ENCODE assay signal across 25 cellular contexts in the genomic region with DNA sequence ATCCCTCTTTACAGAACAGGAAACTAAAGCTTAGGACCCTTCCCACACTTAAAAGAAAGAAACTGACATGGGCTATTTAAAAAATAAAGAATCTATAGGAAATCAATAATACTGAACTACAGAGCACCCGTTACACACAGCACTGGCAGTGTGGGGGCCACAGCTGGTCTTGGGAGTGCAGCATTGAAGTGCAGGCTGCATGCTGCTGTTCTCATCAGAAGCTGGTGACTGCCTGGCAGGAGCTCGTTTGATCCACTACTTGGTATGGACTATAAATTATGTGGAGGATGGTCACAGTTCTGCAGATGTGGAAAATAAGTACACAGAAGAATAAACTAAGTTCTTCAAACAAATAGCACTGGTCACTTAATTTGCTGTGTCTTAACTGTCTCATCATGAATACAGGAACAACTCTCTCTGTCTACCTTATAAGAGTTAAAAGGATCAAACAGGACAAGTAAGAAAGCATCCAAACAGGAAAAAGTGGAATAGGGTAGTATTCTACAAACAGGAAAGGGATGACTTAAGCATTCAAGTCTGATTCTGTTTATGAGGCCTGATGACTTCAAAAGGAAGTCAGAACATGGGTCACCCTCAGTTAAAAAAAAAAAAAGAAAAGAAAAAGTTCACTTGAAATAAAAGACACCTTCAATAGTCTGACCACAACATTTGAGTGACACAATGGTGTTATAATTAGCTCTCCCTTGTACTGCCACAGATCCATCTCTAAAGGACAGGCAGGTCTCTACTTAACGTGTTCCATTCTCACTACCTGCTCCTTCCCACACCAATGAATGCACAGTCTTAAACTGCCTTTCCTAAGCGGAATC. TPM values are rescaled to one million over a fixed set of nuclear protein-coding genes. Genes with fewer than 3 reads are reported as not detected.
DNase-seq lines count a peak whose midpoint lies in the region; ATAC-seq, FAIRE-seq and TF ChIP-seq lines count a peak whose summit lies in the region.
"Had no signal": no experiment of that assay in that cellular context is flagged by ENCODE, and none has a peak within 500 bp of the region (broad histone marks: within the 10 kb centered on the region; RNA-seq: fewer than 3 reads in every experiment).

No MANE protein-coding gene starts in this region.

- ATAC-seq in right lobe of liver, result peak; percentile 22 to 64 (median 50)
- no peak for ATAC-seq in HepG2
- no peak for ATAC-seq in HG03354 (IDR thresholded peaks at IDR 0.05; ENCODE audit: poor library complexity, severe bottlenecking, unreplicated experiment)
- ATAC-seq in GM18517 (IDR thresholded peaks at IDR 0.05; ENCODE audit: unreplicated experiment), result no peak
- ATAC-seq: effector memory CD8-positive, alpha-beta T cell; naive thymus-derived CD8-positive, alpha-beta T cell had no signal

- no peak overlapping the region for H3K9ac ChIP-seq in HepG2 (ENCODE audit: insufficient read depth, low read depth, low read length)
- H3K9ac ChIP-seq: KMS-11 had no signal

- TF ChIP-seq RAD21 in HepG2 (CRISPR knock-in tag; IDR thresholded peaks at IDR 0.05), result no peak

- H3K79me2 ChIP-seq in HepG2 (ENCODE audit: insufficient read depth, low read length), result peaks cover 77% of the 10 kb centered on the region

- 63% methylated on average over 3 of the region's 4 CpGs for WGBS in right lobe of liver (ENCODE audit: insufficient coverage, low coverage, low lambda C conversion rate, missing lambda C conversion rate)
- WGBS in HepG2 (ENCODE audit: low lambda C conversion rate), result 89% methylated on average over 4 of the region's 4 CpGs

- no peak overlapping the region for H2AFZ ChIP-seq in HepG2 (ENCODE audit: low read length)

- DNase-seq in right lobe of liver (no peak), HepG2 (ENCODE audit: low spot score) (no peak), endothelial cell (ENCODE audit: low spot score) (no peak), nephron progenitor cell (no peak), WERI-Rb-1 (no peak), OCI-M1 (lab: John Stamatoyannopoulos, UW) (no peak)
- DNase-seq: activated CD4-positive, alpha-beta T cell treated with anti-CD3 and anti-CD28 coated beads, Interleukin-2, amount 50 U/mL, for 1 hour; activated CD8-positive, alpha-beta memory T cell treated with anti-CD3 and anti-CD28 coated beads, Interleukin-2, amount 50 U/mL, for 48 hours; activated gamma-delta T cell; cerebellar nuclear complex; effector memory CD8-positive, alpha-beta T cell; HFFc6; naive thymus-derived CD8-positive, alpha-beta T cell; NCI-H1092; NCI-H2081 treated with DMSO at 0.1 percent for 48 hours; SIG-M5; stimulated activated CD4-positive, alpha-beta T cell treated with anti-CD3 and anti-CD28 coated beads, Interleukin-4, amount 100 ng/mL, for 1 hour had no signal

- TF ChIP-seq CTCF in right lobe of liver (IDR thresholded peaks at IDR 0.05) (no peak), HepG2 (CRISPR knock-in tag; IDR thresholded peaks at IDR 0.05) (no peak), endothelial cell (IDR thresholded peaks at IDR 0.05; ENCODE audit: unreplicated experiment) (no peak), nephron progenitor cell (IDR thresholded peaks at IDR 0.05) (no peak), WERI-Rb-1 (IDR thresholded peaks at IDR 0.05; ENCODE audit: low read depth, low read length) (no peak)

- POLR2A ChIA-PET in HepG2 (lab: Yijun Ruan, JAX), result interaction anchor here (1.0 kb wide), 1 partner anchor 9 kb away, joined by 3 read pairs; no protein-coding TSS in a partner anchor

- FAIRE-seq in HepG2 (lab: Jason Lieb, UNC), result no peak
- FAIRE-seq: islet of Langerhans had no signal

- TF ChIP-seq POLR2A in right lobe of liver (IDR thresholded peaks at IDR 0.05) (no peak), HepG2 (IDR thresholded peaks at IDR 0.05; ENCODE audit: insufficient read depth in 1 of 2, low read depth in 2 of 2, low read length in 2 of 2) (no peak)

- peaks cover 5% of the 10 kb centered on the region for H3K36me3 Mint-ChIP-seq in endothelial cell (ENCODE audit: low read depth, unreplicated experiment)
- no peaks in the 10 kb centered on the region for H3K36me3 Mint-ChIP-seq in nephron progenitor cell (ENCODE audit: low read depth)
- H3K36me3 Mint-ChIP-seq: CD14-positive monocyte; memory B cell; naive thymus-derived CD8-positive, alpha-beta T cell had no signal

- H3K27ac ChIP-seq in right lobe of liver (no peak overlapping the region), HepG2 (ENCODE audit: extremely low read length, insufficient read depth, low read length) (no peak overlapping the region), WERI-Rb-1 (no peak overlapping the region)
- H3K27ac ChIP-seq: KMS-11, vagina had no signal

- H4K20me1 ChIP-seq in HepG2 (ENCODE audit: insufficient read depth, low read length), result peaks cover 14% of the 10 kb centered on the region

- peaks cover 74% of the 10 kb centered on the region for H3K4me1 Mint-ChIP-seq in endothelial cell (ENCODE audit: unreplicated experiment)
- peaks cover 38% of the 10 kb centered on the region for H3K4me1 Mint-ChIP-seq in nephron progenitor cell
- H3K4me1 Mint-ChIP-seq: memory B cell; naive thymus-derived CD8-positive, alpha-beta T cell had no signal

- no peak overlapping the region for H3K4me2 ChIP-seq in HepG2 (ENCODE audit: low read depth, low read length)
- H3K4me2 ChIP-seq: KMS-11, smooth muscle cell had no signal

- H3K4me3 Mint-ChIP-seq in endothelial cell (ENCODE audit: unreplicated experiment), result peak overlapping the region; percentile 5
- no peak overlapping the region for H3K4me3 Mint-ChIP-seq in nephron progenitor cell
- H3K4me3 Mint-ChIP-seq: CD14-positive monocyte; effector memory CD8-positive, alpha-beta T cell; HFFc6; memory B cell; naive thymus-derived CD8-positive, alpha-beta T cell had no signal

- no peaks in the 10 kb centered on the region for H3K27me3 ChIP-seq in right lobe of liver
- no peaks in the 10 kb centered on the region for H3K27me3 ChIP-seq in HepG2 (ENCODE audit: control insufficient read depth in 1 of 2, insufficient read depth in 2 of 2, low read length in 2 of 2)
- no peaks in the 10 kb centered on the region for H3K27me3 ChIP-seq in WERI-Rb-1 (ENCODE audit: insufficient read depth, low read depth, severe bottlenecking)
- H3K27me3 ChIP-seq: vagina had no signal

- intact Hi-C loops in right lobe of liver (cut with DNase I), result no loop called here
- intact Hi-C loops in HepG2 (cut with micrococcal nuclease; ENCODE audit: unreplicated experiment), result no loop called here

- H3K4me1 ChIP-seq in right lobe of liver (no peaks in the 10 kb centered on the region), HepG2 (ENCODE audit: insufficient read depth, low read length) (peaks cover 39% of the 10 kb centered on the region)

- H3K9me3 Mint-ChIP-seq in endothelial cell (ENCODE audit: unreplicated experiment) (no peaks in the 10 kb centered on the region), nephron progenitor cell (no peaks in the 10 kb centered on the region)
- H3K9me3 Mint-ChIP-seq: CD14-positive monocyte; effector memory CD8-positive, alpha-beta T cell; HFFc6; memory B cell; naive thymus-derived CD8-positive, alpha-beta T cell had no signal

- H3K27ac Mint-ChIP-seq in endothelial cell (ENCODE audit: unreplicated experiment), result peak overlapping the region; percentile 67
- peak overlapping the region; percentile 58 for H3K27ac Mint-ChIP-seq in nephron progenitor cell
- H3K27ac Mint-ChIP-seq: effector memory CD8-positive, alpha-beta T cell; HFFc6; memory B cell; naive thymus-derived CD8-positive, alpha-beta T cell had no signal

- in situ Hi-C loops in HepG2 (cut with HindIII; ENCODE audit: extremely low pct_ligation_motif_present, low pct_unique_long_range_greater_than_20kb), result no loop called here

- CTCF ChIA-PET in HepG2 (lab: Yijun Ruan, JAX; ENCODE audit: low intra/inter-chr PET ratio, low total read pairs), result no interaction called here

- BruUV-seq in HepG2 (replicated peaks; lab: Mats Ljungman, UMichigan), result no TSS peak

- TF ChIP-seq EP300 in HepG2 (IDR thresholded peaks at IDR 0.05; ENCODE audit: low read depth in 2 of 2, low read length in 2 of 2) (no peak), HepG2 (CRISPR knock-in tag; IDR thresholded peaks at IDR 0.05; ENCODE audit: borderline replicate concordance) (no peak)

- H3K9me3 ChIP-seq in right lobe of liver, result no peaks in the 10 kb centered on the region
- no peaks in the 10 kb centered on the region for H3K9me3 ChIP-seq in HepG2 (ENCODE audit: low read length)
- no peaks in the 10 kb centered on the region for H3K9me3 ChIP-seq in WERI-Rb-1 (ENCODE audit: severe bottlenecking)
- H3K9me3 ChIP-seq: vagina had no signal

- no peaks in the 10 kb centered on the region for H3K36me3 ChIP-seq in right lobe of liver
- H3K36me3 ChIP-seq in HepG2 (replicated peaks in 1 of 2; ENCODE audit: control insufficient read depth in 1 of 2, insufficient read depth in 2 of 2, low read length in 2 of 2), result no peaks in the 10 kb centered on the region
- H3K36me3 ChIP-seq in WERI-Rb-1, result no peaks in the 10 kb centered on the region
- H3K36me3 ChIP-seq: vagina had no signal

- H3K4me3 ChIP-seq in right lobe of liver, result no peak overlapping the region
- H3K4me3 ChIP-seq in HepG2 (replicated peaks in 1 of 3; ENCODE audit: insufficient read depth in 1 of 3, low read depth in 2 of 3, low read length in 3 of 3), result no peak overlapping the region
- no peak overlapping the region for H3K4me3 ChIP-seq in WERI-Rb-1 (ENCODE audit: low read depth, low read length)
- H3K4me3 ChIP-seq: smooth muscle cell, vagina had no signal

- no peaks in the 10 kb centered on the region for H3K27me3 Mint-ChIP-seq in endothelial cell (ENCODE audit: unreplicated experiment)
- peaks cover 2% of the 10 kb centered on the region for H3K27me3 Mint-ChIP-seq in nephron progenitor cell (ENCODE audit: low read depth, poor library complexity)

RNA-seq across cellular contexts. Expression of gene DOCK4, which starts 21.0 kb away (rescaled TPM):
- 10 to 100 TPM in 5 of 6 experiments, 1 to 10 TPM in 1; 9.4 to 29.9 (median 22.8) TPM for total RNA-seq in right lobe of liver
- 13.5 and 19.1 TPM in 2 replicates for total RNA-seq in HepG2 (2016; rRNA removed; fragmentation: Illumina TruSeq; extraction: Trizol)
- total RNA-seq in HepG2 (2016; cell fraction: cytosol; rRNA removed; fragmentation: Illumina TruSeq; extraction: Trizol; ENCODE audit: low read depth), result 6.3 and 6.4 TPM in 2 replicates
- 14.2 and 17.5 TPM in 2 replicates for total RNA-seq in HepG2 (2016; cell fraction: insoluble cytoplasmic fraction; rRNA removed; fragmentation: Illumina TruSeq; extraction: Trizol)
- total RNA-seq in HepG2 (2016; cell fraction: membrane; rRNA removed; fragmentation: Illumina TruSeq; extraction: Trizol), result 4.5 and 6.0 TPM in 2 replicates
- total RNA-seq in HepG2 (2016; cell fraction: nucleus; rRNA removed; fragmentation: Illumina TruSeq; extraction: Trizol), result 45.8 and 53.4 TPM in 2 replicates
- 16.2 and 17.4 TPM in 2 replicates for polyA plus RNA-seq in HepG2 (2011; rRNA removed)
- polyA plus RNA-seq in HepG2 (2011; cell fraction: cytosol; rRNA removed), result 9.8 and 10.6 TPM in 2 replicates
- 23.1 and 29.8 TPM in 2 replicates for polyA plus RNA-seq in HepG2 (2011; cell fraction: nucleus; rRNA removed)
- 12.9 and 13.0 TPM in 2 replicates for polyA plus RNA-seq in HepG2 (2012)
- polyA plus RNA-seq in HepG2 (2016; cell fraction: cytosol; fragmentation: Illumina TruSeq; extraction: Trizol; ENCODE audit: low read depth), result 0.15 and 0.33 TPM in 2 replicates
- 6.8 TPM in 2 replicates for polyA plus RNA-seq in HepG2 (2016; cell fraction: insoluble cytoplasmic fraction; fragmentation: Illumina TruSeq; extraction: Trizol; ENCODE audit: low read depth)
- 0.62 and 0.66 TPM in 2 replicates for polyA plus RNA-seq in HepG2 (2016; cell fraction: membrane; fragmentation: Illumina TruSeq; extraction: Trizol; ENCODE audit: low read depth)
- polyA plus RNA-seq in HepG2 (2016; cell fraction: nucleus; fragmentation: Illumina TruSeq; extraction: Trizol; ENCODE audit: insufficient read depth, low read depth), result 18.9 and 19.8 TPM in 2 replicates
- 5.9 and 36.9 TPM in 2 replicates for polyA minus RNA-seq in HepG2 (2011; rRNA and poly(A)+ RNA removed; ENCODE audit: low replicate concordance)
- 21.7 and 38.6 TPM in 2 replicates for polyA minus RNA-seq in HepG2 (2011; cell fraction: cytosol; rRNA and poly(A)+ RNA removed)
- polyA minus RNA-seq in HepG2 (2011; cell fraction: nucleus; rRNA and poly(A)+ RNA removed), result 212 and 216 TPM in 2 replicates
- total RNA-seq in endothelial cell (ENCODE audit: unreplicated experiment), result 99.2 TPM

RNA-seq across cellular contexts. Expression of gene ZNF277, which starts 21.3 kb away (rescaled TPM):
- total RNA-seq in right lobe of liver, result 10 to 100 TPM; 11.2 to 20.9 (median 13.1) TPM
- total RNA-seq in HepG2 (2016; rRNA removed; fragmentation: Illumina TruSeq; extraction: Trizol), result 30.1 and 44.8 TPM in 2 replicates
- total RNA-seq in HepG2 (2016; cell fraction: cytosol; rRNA removed; fragmentation: Illumina TruSeq; extraction: Trizol; ENCODE audit: low read depth), result 12.0 and 13.8 TPM in 2 replicates
- 29.9 and 44.3 TPM in 2 replicates for total RNA-seq in HepG2 (2016; cell fraction: insoluble cytoplasmic fraction; rRNA removed; fragmentation: Illumina TruSeq; extraction: Trizol)
- total RNA-seq in HepG2 (2016; cell fraction: membrane; rRNA removed; fragmentation: Illumina TruSeq; extraction: Trizol), result 31.0 and 38.7 TPM in 2 replicates
- total RNA-seq in HepG2 (2016; cell fraction: nucleus; rRNA removed; fragmentation: Illumina TruSeq; extraction: Trizol), result 20.9 and 21.0 TPM in 2 replicates
- 20.0 and 29.1 TPM in 2 replicates for polyA plus RNA-seq in HepG2 (2011; rRNA removed)
- polyA plus RNA-seq in HepG2 (2011; cell fraction: cytosol; rRNA removed), result 13.8 and 19.6 TPM in 2 replicates
- polyA plus RNA-seq in HepG2 (2011; cell fraction: nucleus; rRNA removed), result 3.9 and 4.8 TPM in 2 replicates
- polyA plus RNA-seq in HepG2 (2012), result 37.4 and 40.5 TPM in 2 replicates
- 10.2 and 13.8 TPM in 2 replicates for polyA plus RNA-seq in HepG2 (2016; cell fraction: cytosol; fragmentation: Illumina TruSeq; extraction: Trizol; ENCODE audit: low read depth)
- 34.0 and 36.2 TPM in 2 replicates for polyA plus RNA-seq in HepG2 (2016; cell fraction: insoluble cytoplasmic fraction; fragmentation: Illumina TruSeq; extraction: Trizol; ENCODE audit: low read depth)
- polyA plus RNA-seq in HepG2 (2016; cell fraction: membrane; fragmentation: Illumina TruSeq; extraction: Trizol; ENCODE audit: low read depth), result 20.1 and 24.9 TPM in 2 replicates
- 11.7 and 17.4 TPM in 2 replicates for polyA plus RNA-seq in HepG2 (2016; cell fraction: nucleus; fragmentation: Illumina TruSeq; extraction: Trizol; ENCODE audit: insufficient read depth, low read depth)
- 7.4 and 8.8 TPM in 2 replicates for polyA minus RNA-seq in HepG2 (2011; rRNA and poly(A)+ RNA removed; ENCODE audit: low replicate concordance)
- 42.6 and 49.1 TPM in 2 replicates for polyA minus RNA-seq in HepG2 (2011; cell fraction: cytosol; rRNA and poly(A)+ RNA removed)
- polyA minus RNA-seq in HepG2 (2011; cell fraction: nucleus; rRNA and poly(A)+ RNA removed), result 45.6 and 48.4 TPM in 2 replicates
- 26.1 TPM for total RNA-seq in endothelial cell (ENCODE audit: unreplicated experiment)

Comparison
In these comparisons a context has a peak if more than half of its experiments do, and no peak if none do; other contexts are left out.
1. ATAC-seq: peak in right lobe of liver (4 of 4); none in HepG2 (single experiment), HG03354 (single experiment) and GM18517 (single experiment).